In genomic region chr11:352456-353180, GRCh38 we compare ENCODE assay signal across 10 cellular contexts. TPM values are rescaled to one million over a fixed set of nuclear protein-coding genes. Genes with fewer than 3 reads are reported as not detected.
DNase-seq lines count a peak whose midpoint lies in the region; ATAC-seq and TF ChIP-seq lines count a peak whose summit lies in the region.
"Had no signal": no experiment of that assay in that cellular context is flagged by ENCODE, and none has a peak within 500 bp of the region (broad histone marks: within the 10 kb centered on the region; RNA-seq: fewer than 3 reads in every experiment).

No MANE protein-coding gene starts in this region.

- H2BK120ac ChIP-seq in trophoblast cell (ENCODE audit: insufficient read depth, low read length, poor library complexity): no peak overlapping the region

- DNase-seq in AG04450 (ENCODE audit: low read depth, low spot score): no peak
- no peak for DNase-seq in Panc1 (ENCODE audit: low read depth, low spot score)
- no peak for DNase-seq in fibroblast of lung (ENCODE audit: low read depth in 2 of 2)
- no peak for DNase-seq in trophoblast cell
- DNase-seq in GDM1 (lab: John Stamatoyannopoulos, UW): no peak
- DNase-seq in AG20443 (ENCODE audit: low spot score): no peak
- no peak for DNase-seq in stimulated activated naive CD8-positive, alpha-beta T cell treated with anti-CD3 and anti-CD28 coated beads, Interleukin-15, Interleukin-2, amounts not matched to agents 100 U/mL and 50 U/mL, for 24 hours
- DNase-seq: DMS53 had no signal

- H3K27me3 ChIP-seq in AG04450 (ENCODE audit: control insufficient read depth, insufficient read depth, low read length): no peaks in the 10 kb centered on the region
- H3K27me3 ChIP-seq in Panc1 (ENCODE audit: control insufficient read depth, insufficient read depth, low read length): no peaks in the 10 kb centered on the region
- H3K27me3 ChIP-seq in fibroblast of lung (ENCODE audit: control insufficient read depth, insufficient read depth, low read length): no peaks in the 10 kb centered on the region
- H3K27me3 ChIP-seq in trophoblast cell (ENCODE audit: insufficient read depth, low read length): no peaks in the 10 kb centered on the region

- intact Hi-C loops in Panc1 (cut with micrococcal nuclease; ENCODE audit: unreplicated experiment): loop anchor here (10.0 kb wide), 1 partner anchor 138 kb away; no protein-coding TSS in a partner anchor

- no peak for TF ChIP-seq CTCF in AG04450 (IDR thresholded peaks at IDR 0.05; ENCODE audit: low read depth, low read length)
- no peak for TF ChIP-seq CTCF in Panc1 (IDR thresholded peaks at IDR 0.05)
- no peak for TF ChIP-seq CTCF in fibroblast of lung (conservative IDR thresholded peaks at IDR 0.05 in 1 of 2, IDR thresholded peaks at IDR 0.05 in 1 of 2; ENCODE audit: low read depth in 1 of 2, low read length in 2 of 2)

- H3K4me1 ChIP-seq in Panc1 (ENCODE audit: control insufficient read depth, insufficient read depth, low read length) (peaks cover 40% of the 10 kb centered on the region), fibroblast of lung (ENCODE audit: control insufficient read depth, extremely low read depth, insufficient read depth, low read length) (peaks cover 8% of the 10 kb centered on the region), trophoblast cell (ENCODE audit: control insufficient read depth in 1 of 2, insufficient read depth in 2 of 2, low read length in 2 of 2) (peaks cover 7 to 16% of the 10 kb centered on the region in 2 experiments)

- no peak overlapping the region for H3K18ac ChIP-seq in trophoblast cell (ENCODE audit: low read length)

- H4K12ac ChIP-seq in trophoblast cell (ENCODE audit: low read depth, low read length): no peak overlapping the region

- peak overlapping the region; percentile 16 for H4K91ac ChIP-seq in trophoblast cell (ENCODE audit: low read depth, low read length)

- no peak overlapping the region for H2BK5ac ChIP-seq in trophoblast cell (ENCODE audit: low read depth, low read length, poor library complexity)

- no peak overlapping the region for H3K4ac ChIP-seq in trophoblast cell (ENCODE audit: low read depth, low read length)

- no TSS peak for BruUV-seq in Panc1 (replicated peaks; lab: Mats Ljungman, UMichigan)

- H4K8ac ChIP-seq in trophoblast cell (ENCODE audit: low read depth, low read length): no peak overlapping the region

- no CpG with 5 or more reads among the region's 12 CpGs for WGBS in trophoblast cell (ENCODE audit: extremely low coverage, insufficient coverage, insufficient read length)

- no peak overlapping the region for H3K4me2 ChIP-seq in fibroblast of lung (ENCODE audit: extremely low read depth, insufficient read depth, low read length)
- H3K4me2 ChIP-seq in trophoblast cell (ENCODE audit: low read length): no peak overlapping the region

- H3K79me2 ChIP-seq in fibroblast of lung (ENCODE audit: control insufficient read depth, insufficient read depth, low read length) (no peaks in the 10 kb centered on the region), trophoblast cell (ENCODE audit: control insufficient read depth, insufficient read depth, low read length, poor library complexity) (peaks cover 6% of the 10 kb centered on the region)

- in situ Hi-C loops in Panc1 (cut with HindIII; ENCODE audit: low pct_unique_long_range_greater_than_20kb, low sequenced_read_pairs): no loop called here

- H2AK5ac ChIP-seq in trophoblast cell (ENCODE audit: low read length): peak overlapping the region; percentile 91

- H3K14ac ChIP-seq in trophoblast cell (ENCODE audit: low read length): no peak overlapping the region

- H3K23ac ChIP-seq in trophoblast cell (ENCODE audit: low read length): no peak overlapping the region

- H3K36me3 ChIP-seq in Panc1 (ENCODE audit: control insufficient read depth, insufficient read depth, low read length) (no peaks in the 10 kb centered on the region), fibroblast of lung (ENCODE audit: control insufficient read depth, insufficient read depth, low read length) (peaks cover 2% of the 10 kb centered on the region), trophoblast cell (ENCODE audit: control insufficient read depth in 1 of 2, insufficient read depth in 2 of 2, low read length in 2 of 2) (no peaks in the 10 kb centered on the region)

- TF ChIP-seq POLR2A in GM18505 (IDR thresholded peaks at IDR 0.05; ENCODE audit: borderline replicate concordance, extremely low read depth, insufficient read depth, insufficient read length): no peak

- ATAC-seq in Panc1 (no peak), GM18505 (IDR thresholded peaks at IDR 0.05; ENCODE audit: unreplicated experiment) (no peak)
- ATAC-seq in stimulated activated naive CD8-positive, alpha-beta T cell treated with anti-CD3 and anti-CD28 coated beads, Interleukin-15, Interleukin-2, amounts not matched to agents 100 U/mL and 50 U/mL, for 24 hours: no peak

- no peaks in the 10 kb centered on the region for H4K20me1 ChIP-seq in fibroblast of lung (ENCODE audit: control insufficient read depth, extremely low read depth, insufficient read depth, low read length)

- H2AFZ ChIP-seq in fibroblast of lung (ENCODE audit: low read length): no peak overlapping the region
- H2AFZ ChIP-seq in trophoblast cell (ENCODE audit: insufficient read depth, low read length, poor library complexity): no peak overlapping the region

- H3K4me3 ChIP-seq in AG04450 (ENCODE audit: low read depth, low read length) (no peak overlapping the region), Panc1 (ENCODE audit: low read depth in 2 of 2, low read length in 2 of 2) (no peak overlapping the region), fibroblast of lung (replicated peaks in 1 of 4; ENCODE audit: control extremely low read depth in 1 of 4, insufficient read depth in 1 of 4, low read depth in 3 of 4, low read length in 4 of 4) (no peak overlapping the region), trophoblast cell (ENCODE audit: low read depth, low read length) (no peak overlapping the region)

- peak overlapping the region; percentile 2 for H2BK12ac ChIP-seq in trophoblast cell (ENCODE audit: low read length)

- peak overlapping the region; percentile 75 for H3K27ac ChIP-seq in AG04450 (ENCODE audit: low read depth, low read length)
- H3K27ac ChIP-seq in Panc1 (ENCODE audit: low read length): peak overlapping the region; percentile 99
- peak overlapping the region; percentile 53 for H3K27ac ChIP-seq in fibroblast of lung (ENCODE audit: insufficient read depth, low read length)
- H3K27ac ChIP-seq in trophoblast cell (ENCODE audit: low read depth, low read length): no peak overlapping the region

- POLR2A ChIA-PET in AG04450 (lab: Yijun Ruan, JAX) (no interaction called here), Panc1 (lab: Charles Lee) (no interaction called here)

- H3K9me3 ChIP-seq in AG04450 (ENCODE audit: control insufficient read depth, insufficient read depth, low read length) (no peaks in the 10 kb centered on the region; the same call in 1 of the 2 replicates), Panc1 (ENCODE audit: control insufficient read depth, insufficient read depth, low read depth, low read length) (no peaks in the 10 kb centered on the region), fibroblast of lung (ENCODE audit: control insufficient read depth, insufficient read depth, low read depth, low read length) (no peaks in the 10 kb centered on the region), trophoblast cell (ENCODE audit: insufficient read depth, low read depth, low read length) (peaks cover 15% of the 10 kb centered on the region)

- H3K9ac ChIP-seq in fibroblast of lung (ENCODE audit: insufficient read depth, low read length) (no peak overlapping the region), trophoblast cell (ENCODE audit: low read length) (no peak overlapping the region)

- peaks cover 10% of the 10 kb centered on the region for H3K79me1 ChIP-seq in trophoblast cell (ENCODE audit: low read length)

- CTCF ChIA-PET in AG04450 (lab: Charles Lee): no interaction called here
- CTCF ChIA-PET in Panc1 (lab: Charles Lee): interaction anchor here (0.6 kb wide), 1 partner anchor 146 kb away, joined by 3 read pairs; no protein-coding TSS in a partner anchor

RNA-seq across cellular contexts. Expression of gene B4GALNT4, which starts 16.7 kb away (rescaled TPM):
- polyA plus RNA-seq in AG04450 (2011; rRNA removed): 7.8 and 9.5 TPM in 2 replicates
- polyA minus RNA-seq in AG04450 (2011; rRNA and poly(A)+ RNA removed): 3.4 and 3.7 TPM in 2 replicates
- 122 TPM for total RNA-seq in Panc1 (2021; ENCODE audit: unreplicated experiment)
- polyA plus RNA-seq in Panc1 (2012; ENCODE audit: insufficient read length): 259 TPM
- 1.5 and 1.8 TPM in 2 replicates for total RNA-seq in fibroblast of lung
- polyA plus RNA-seq in fibroblast of lung: 1.4 and 3.8 TPM in 2 replicates
- polyA plus RNA-seq in fibroblast of lung (2012): 4.2 and 5.7 TPM in 2 replicates
- polyA minus RNA-seq in fibroblast of lung (ENCODE audit: low replicate concordance): 0.93 and 1.2 TPM in 2 replicates
- polyA plus RNA-seq in trophoblast cell (2013): 18.4 and 19.5 TPM in 2 replicates
- total RNA-seq: mesenteric fat pad had no signal

RNA-seq across cellular contexts. Expression of gene IFITM3, which starts 32.0 kb away (rescaled TPM):
- polyA plus RNA-seq in AG04450 (2011; rRNA removed) (426 and 760 TPM in 2 replicates), fibroblast of lung (482 and 876 TPM in 2 replicates)
- 529 and 721 TPM in 2 replicates for polyA minus RNA-seq in AG04450 (2011; rRNA and poly(A)+ RNA removed)
- total RNA-seq in Panc1 (2021; ENCODE audit: unreplicated experiment) (614 TPM), fibroblast of lung (74.1 and 76.0 TPM in 2 replicates)
- polyA plus RNA-seq in Panc1 (2012; ENCODE audit: insufficient read length): 1,322 TPM
- 1,434 and 2,771 TPM in 2 replicates for polyA plus RNA-seq in fibroblast of lung (2012)
- 1,383 and 3,346 TPM in 2 replicates for polyA minus RNA-seq in fibroblast of lung (ENCODE audit: low replicate concordance)
- 267 and 298 TPM in 2 replicates for polyA plus RNA-seq in trophoblast cell (2013)

RNA-seq across cellular contexts. Expression of gene IFITM1, which starts 38.8 kb away (rescaled TPM):
- 62.1 and 81.6 TPM in 2 replicates for polyA plus RNA-seq in AG04450 (2011; rRNA removed)
- polyA minus RNA-seq in AG04450 (2011; rRNA and poly(A)+ RNA removed): 50.6 and 68.9 TPM in 2 replicates
- total RNA-seq in Panc1 (2021; ENCODE audit: unreplicated experiment): 66.3 TPM
- polyA plus RNA-seq in Panc1 (2012; ENCODE audit: insufficient read length): 206 TPM
- 21.1 and 41.6 TPM in 2 replicates for total RNA-seq in fibroblast of lung
- polyA plus RNA-seq in fibroblast of lung: 54.9 and 93.0 TPM in 2 replicates
- polyA plus RNA-seq in fibroblast of lung (2012): 57.9 and 94.3 TPM in 2 replicates
- 219 and 381 TPM in 2 replicates for polyA minus RNA-seq in fibroblast of lung (ENCODE audit: low replicate concordance)
- polyA plus RNA-seq in trophoblast cell (2013): 84.5 and 88.4 TPM in 2 replicates

RNA-seq across cellular contexts. Expression of gene PKP3, which starts 41.4 kb away (rescaled TPM):
- polyA plus RNA-seq in AG04450 (2011; rRNA removed): 0.55 and 1.1 TPM in 2 replicates
- polyA minus RNA-seq in AG04450 (2011; rRNA and poly(A)+ RNA removed): 0.61 and 2.6 TPM in 2 replicates
- 36.8 TPM for total RNA-seq in Panc1 (2021; ENCODE audit: unreplicated experiment)
- 38.8 TPM for polyA plus RNA-seq in Panc1 (2012; ENCODE audit: insufficient read length)
- total RNA-seq in fibroblast of lung: 0.26 and 0.83 TPM in 2 replicates
- polyA plus RNA-seq in fibroblast of lung: 0.17 and 0.24 TPM in 2 replicates
- polyA plus RNA-seq in fibroblast of lung (2012): 0.38 and 0.84 TPM in 2 replicates
- polyA minus RNA-seq in fibroblast of lung (ENCODE audit: low replicate concordance): 0.15 TPM in 1 of 2 replicates, not detected in the other
- 44.7 and 45.2 TPM in 2 replicates for polyA plus RNA-seq in trophoblast cell (2013)

RNA-seq across cellular contexts. Expression of gene IFITM2, which starts 45.0 kb away (rescaled TPM):
- polyA plus RNA-seq in AG04450 (2011; rRNA removed) (219 and 367 TPM in 2 replicates), fibroblast of lung (434 and 714 TPM in 2 replicates)
- 189 and 258 TPM in 2 replicates for polyA minus RNA-seq in AG04450 (2011; rRNA and poly(A)+ RNA removed)
- total RNA-seq in Panc1 (2021; ENCODE audit: unreplicated experiment) (183 TPM), fibroblast of lung (51.2 and 96.8 TPM in 2 replicates)
- polyA plus RNA-seq in Panc1 (2012; ENCODE audit: insufficient read length): 402 TPM
- 815 and 1,567 TPM in 2 replicates for polyA plus RNA-seq in fibroblast of lung (2012)
- polyA minus RNA-seq in fibroblast of lung (ENCODE audit: low replicate concordance): 887 and 1,750 TPM in 2 replicates
- 165 and 166 TPM in 2 replicates for polyA plus RNA-seq in trophoblast cell (2013)

Comparison
In these comparisons a context has a peak if more than half of its experiments do, and no peak if none do; other contexts are left out.
1. RNA of gene B4GALNT4, which starts 16.7 kb away (total RNA-seq): 122 TPM in Panc1 (single experiment); 1.5 to 1.8 TPM in fibroblast of lung; every median in the first group is over 10 times any median in the second.